10 cellular contexts compared by ENCODE assay signal in genomic region chr4:22483551-22483981, GRCh38. TPM values are rescaled to one million over a fixed set of nuclear protein-coding genes. Genes with fewer than 3 reads are reported as not detected.
DNase-seq lines count a peak whose midpoint lies in the region; ATAC-seq, FAIRE-seq and TF ChIP-seq lines count a peak whose summit lies in the region.
"Had no signal": no experiment of that assay in that cellular context is flagged by ENCODE, and none has a peak within 500 bp of the region (broad histone marks: within the 10 kb centered on the region; RNA-seq: fewer than 3 reads in every experiment).

No MANE protein-coding gene starts in this region.

- H3K36me3 ChIP-seq in astrocyte (ENCODE audit: insufficient read depth, low read length) (no peaks in the 10 kb centered on the region), mesenchymal stem cell (ENCODE audit: control insufficient read depth in 1 of 2, insufficient read depth in 2 of 2, low read depth in 1 of 2, low read length in 2 of 2) (no peaks in the 10 kb centered on the region), trophoblast cell (ENCODE audit: control insufficient read depth in 1 of 2, insufficient read depth in 2 of 2, low read length in 2 of 2) (no peaks in the 10 kb centered on the region)

- H3K4me1 ChIP-seq in astrocyte (ENCODE audit: insufficient read depth, low read length) (peaks cover 31% of the 10 kb centered on the region), mesenchymal stem cell (ENCODE audit: control insufficient read depth, insufficient read depth, low read depth, low read length) (peaks cover 14% of the 10 kb centered on the region), trophoblast cell (ENCODE audit: control insufficient read depth in 1 of 2, insufficient read depth in 2 of 2, low read length in 2 of 2) (peaks cover 7 to 10% of the 10 kb centered on the region in 2 experiments)

- H3K36me3 Mint-ChIP-seq in astrocyte (ENCODE audit: low read depth, unreplicated experiment) = no peaks in the 10 kb centered on the region

- H3K27me3 ChIP-seq in astrocyte (ENCODE audit: insufficient read depth, low read length) (no peaks in the 10 kb centered on the region), mesenchymal stem cell (ENCODE audit: control insufficient read depth in 1 of 2, insufficient read depth in 1 of 2, low read length in 2 of 2) (no peaks in the 10 kb centered on the region), trophoblast cell (ENCODE audit: insufficient read depth, low read length) (no peaks in the 10 kb centered on the region)

- WGBS in mesenchymal stem cell = 17% methylated on average over 1 of the region's 1 CpG
- WGBS in trophoblast cell (ENCODE audit: extremely low coverage, insufficient coverage, insufficient read length) = no CpG with 5 or more reads among the region's 1 CpG

- no peak overlapping the region for H3K4ac ChIP-seq in mesenchymal stem cell (ENCODE audit: low read depth in 1 of 2, low read length in 2 of 2)
- H3K4ac ChIP-seq in trophoblast cell (ENCODE audit: low read depth, low read length) = no peak overlapping the region

- H3K4me2 ChIP-seq in astrocyte (ENCODE audit: low read length) = peak overlapping the region; percentile 58
- no peak overlapping the region for H3K4me2 ChIP-seq in mesenchymal stem cell (ENCODE audit: low read length, poor library complexity, severe bottlenecking)
- no peak overlapping the region for H3K4me2 ChIP-seq in trophoblast cell (ENCODE audit: low read length)

- DNase-seq in GF-D8 (lab: John Stamatoyannopoulos, UW) (peak; percentile 54), Kasumi-1 (lab: John Stamatoyannopoulos, UW) (peak; percentile 68 to 78), astrocyte (ENCODE audit: low read depth) (peak; percentile 92), mesenchymal stem cell (peak; percentile 77), GM20000 (ENCODE audit: low spot score) (no peak), substantia nigra (lab: John Stamatoyannopoulos, UW) (no peak), trophoblast cell (no peak)
- DNase-seq: activated gamma-delta T cell treated with Interleukin-2 at 50 U/mL for 16 hours, T1000 had no signal

- no peak overlapping the region for H3K9ac ChIP-seq in astrocyte (ENCODE audit: low read length)
- no peak overlapping the region for H3K9ac ChIP-seq in mesenchymal stem cell (ENCODE audit: low read length)
- H3K9ac ChIP-seq in trophoblast cell (ENCODE audit: low read length) = no peak overlapping the region

- no peak overlapping the region for H3K23ac ChIP-seq in mesenchymal stem cell (ENCODE audit: low read length in 2 of 2)
- no peak overlapping the region for H3K23ac ChIP-seq in trophoblast cell (ENCODE audit: low read length)

- peak; percentile 52 for FAIRE-seq in astrocyte (lab: Jason Lieb, UNC)

- TF ChIP-seq CTCF in astrocyte (IDR thresholded peaks at IDR 0.05; ENCODE audit: insufficient read depth, low read depth, low read length) = no peak
- TF ChIP-seq CTCF in GM20000 (IDR thresholded peaks at IDR 0.05; ENCODE audit: extremely low read depth, missing control alignments) = no peak

- peaks cover 18% of the 10 kb centered on the region for H4K20me1 ChIP-seq in astrocyte (ENCODE audit: insufficient read depth, low read length)

- H2BK12ac ChIP-seq in mesenchymal stem cell (ENCODE audit: low read length in 2 of 2) (no peak overlapping the region), trophoblast cell (ENCODE audit: low read length) (no peak overlapping the region)

- H2BK5ac ChIP-seq in mesenchymal stem cell (ENCODE audit: low read depth, low read length, poor library complexity, severe bottlenecking) = no peak overlapping the region
- H2BK5ac ChIP-seq in trophoblast cell (ENCODE audit: low read depth, low read length, poor library complexity) = no peak overlapping the region

- no peak overlapping the region for H2BK15ac ChIP-seq in mesenchymal stem cell (ENCODE audit: low read depth, poor library complexity, severe bottlenecking)

- H4K91ac ChIP-seq in mesenchymal stem cell (ENCODE audit: low read length) = no peak overlapping the region
- no peak overlapping the region for H4K91ac ChIP-seq in trophoblast cell (ENCODE audit: low read depth, low read length)

- peaks cover 44% of the 10 kb centered on the region for H3K4me1 Mint-ChIP-seq in astrocyte (ENCODE audit: low read depth, unreplicated experiment)

- H3K9me3 ChIP-seq in astrocyte (ENCODE audit: insufficient read depth, low read depth, low read length) (no peaks in the 10 kb centered on the region), mesenchymal stem cell (ENCODE audit: control insufficient read depth, low read length) (no peaks in the 10 kb centered on the region), trophoblast cell (ENCODE audit: insufficient read depth, low read depth, low read length) (no peaks in the 10 kb centered on the region)

- no peak overlapping the region for H4K12ac ChIP-seq in trophoblast cell (ENCODE audit: low read depth, low read length)

- H2AK5ac ChIP-seq in mesenchymal stem cell (ENCODE audit: low read length, severe bottlenecking) (no peak overlapping the region), trophoblast cell (ENCODE audit: low read length) (no peak overlapping the region)

- H3K27ac ChIP-seq in astrocyte (ENCODE audit: low read depth, low read length) (no peak overlapping the region), mesenchymal stem cell (ENCODE audit: low read length, poor library complexity, severe bottlenecking) (no peak overlapping the region), substantia nigra (ENCODE audit: low read depth, low read length, poor library complexity, severe bottlenecking) (no peak overlapping the region), trophoblast cell (ENCODE audit: low read depth, low read length) (no peak overlapping the region)

- H3K4me3 ChIP-seq in astrocyte (ENCODE audit: insufficient read depth, low read depth, low read length) = no peak overlapping the region
- H3K4me3 ChIP-seq in mesenchymal stem cell (ENCODE audit: insufficient read depth in 1 of 2, low read depth in 1 of 2, low read length in 2 of 2) = no peak overlapping the region
- H3K4me3 ChIP-seq in trophoblast cell (ENCODE audit: low read depth, low read length) = no peak overlapping the region

- ATAC-seq in GM21723 (IDR thresholded peaks at IDR 0.05; ENCODE audit: unreplicated experiment) = no peak

- H3K14ac ChIP-seq in mesenchymal stem cell (ENCODE audit: low read length in 2 of 2) = no peak overlapping the region
- no peak overlapping the region for H3K14ac ChIP-seq in trophoblast cell (ENCODE audit: low read length)

- H4K8ac ChIP-seq in mesenchymal stem cell (ENCODE audit: low read length) (no peak overlapping the region), trophoblast cell (ENCODE audit: low read depth, low read length) (no peak overlapping the region)

- H3K79me1 ChIP-seq in mesenchymal stem cell (replicated peaks; ENCODE audit: low read length, poor library complexity, severe bottlenecking) = peaks cover 24% of the 10 kb centered on the region
- H3K79me1 ChIP-seq in trophoblast cell (ENCODE audit: low read length) = no peaks in the 10 kb centered on the region

- peak overlapping the region; percentile 36 for H3K27ac Mint-ChIP-seq in astrocyte (ENCODE audit: unreplicated experiment)

- H3K18ac ChIP-seq in mesenchymal stem cell (ENCODE audit: low read depth in 1 of 2, low read length in 2 of 2) (no peak overlapping the region), trophoblast cell (ENCODE audit: low read length) (no peak overlapping the region)

- H3K9me3 Mint-ChIP-seq in astrocyte (ENCODE audit: unreplicated experiment) = no peaks in the 10 kb centered on the region

- H3K27me3 Mint-ChIP-seq in astrocyte (ENCODE audit: low read depth, unreplicated experiment) = no peaks in the 10 kb centered on the region

- H3K4me3 Mint-ChIP-seq in astrocyte (ENCODE audit: unreplicated experiment) = no peak overlapping the region

- no peak overlapping the region for H2BK120ac ChIP-seq in mesenchymal stem cell (ENCODE audit: low read depth, low read length)
- H2BK120ac ChIP-seq in trophoblast cell (ENCODE audit: insufficient read depth, low read length, poor library complexity) = no peak overlapping the region

- H2AFZ ChIP-seq in astrocyte (ENCODE audit: low read depth, low read length) (no peak overlapping the region), mesenchymal stem cell (ENCODE audit: low read depth, low read length) (no peak overlapping the region), trophoblast cell (ENCODE audit: insufficient read depth, low read length, poor library complexity) (no peak overlapping the region)

- H3K79me2 ChIP-seq in astrocyte (ENCODE audit: insufficient read depth, low read length) = peaks cover 52% of the 10 kb centered on the region
- no peaks in the 10 kb centered on the region for H3K79me2 ChIP-seq in trophoblast cell (ENCODE audit: control insufficient read depth, insufficient read depth, low read length, poor library complexity)

RNA-seq across cellular contexts. Expression of gene ADGRA3, which starts 32.3 kb away (rescaled TPM):
- 27.3 TPM in 2 replicates for total RNA-seq in astrocyte
- 19.9 TPM for polyA plus RNA-seq in mesenchymal stem cell (2013, experiment 1 of 2)
- polyA plus RNA-seq in mesenchymal stem cell (2013, experiment 2 of 2) = 19.8 TPM
- 12.6 and 15.3 TPM in 2 replicates for polyA plus RNA-seq in trophoblast cell (2013)

Comparison
In these comparisons a context has a peak if more than half of its experiments do, and no peak if none do; other contexts are left out.
1. DNase-seq: peak in GF-D8 (single experiment), Kasumi-1 (2 of 2), astrocyte (single experiment) and mesenchymal stem cell (single experiment); none in GM20000 (single experiment), substantia nigra (0 of 49) and trophoblast cell (0 of 2).